8 cellular contexts compared by ENCODE assay signal in genomic region chr2:6865346-6866238, GRCh38. TPM values are rescaled to one million over a fixed set of nuclear protein-coding genes. Genes with fewer than 3 reads are reported as not detected.
DNase-seq lines count a peak whose midpoint lies in the region; ATAC-seq and TF ChIP-seq lines count a peak whose summit lies in the region.

TSS of gene CMPK2 (minus strand) at chr2:6865907. CDS start at chr2:6865696, 211 bp downstream.

- peak within 1 kb of the TSS; percentile 98 for H3K27ac Mint-ChIP-seq in activated naive CD8-positive, alpha-beta T cell

- no peaks in the 10 kb centered on the region for H3K79me2 ChIP-seq in DOHH2 (ENCODE audit: control insufficient read depth, low read length)

- no peaks in the 10 kb centered on the region for H3K27me3 Mint-ChIP-seq in activated naive CD8-positive, alpha-beta T cell

- peaks cover 5% of the 10 kb centered on the region; the same call in 1 of the 2 replicates for H3F3A ChIP-seq in DOHH2 (ENCODE audit: control insufficient read depth, insufficient read depth)

- no peaks in the 10 kb centered on the region for H3K9me2 ChIP-seq in DOHH2 (replicated peaks; ENCODE audit: control insufficient read depth, low read length)

- no peak within 1 kb of the TSS for H3K27ac ChIP-seq in DOHH2 (ENCODE audit: low read depth, low read length)
- H3K27ac ChIP-seq in heart right ventricle, result peak within 1 kb of the TSS; percentile 79 to 99 (median 92)
- H3K27ac ChIP-seq in rectal smooth muscle tissue (ENCODE audit: low read depth, low read length), result peak within 1 kb of the TSS; percentile 73
- H3K27ac ChIP-seq in aorta (ENCODE audit: low read depth in 1 of 2, low read length in 2 of 2), result peak within 1 kb of the TSS in 1 of 2 donors; percentile 7

- peaks cover 22% of the 10 kb centered on the region for H3K36me3 Mint-ChIP-seq in activated naive CD8-positive, alpha-beta T cell

- ATAC-seq in GM21360 (IDR thresholded peaks at IDR 0.05; ENCODE audit: unreplicated experiment) (peak; percentile 77), heart right ventricle (peak; percentile 74 to 88 (median 82)), aorta (ENCODE audit: low FRiP score) (peak; percentile 82)

- peaks cover 3% of the 10 kb centered on the region for H3K9me3 Mint-ChIP-seq in activated naive CD8-positive, alpha-beta T cell (ENCODE audit: low read depth)

- H3K4me2 ChIP-seq in DOHH2 (ENCODE audit: low read length), result peak within 1 kb of the TSS; percentile 86

- 0% methylated on average over 101 to 114 of the region's 114 CpGs for WGBS in heart right ventricle, 2 donors
- WGBS in aorta, 2 donors, result 0 to 1% methylated on average over 93 to 114 of the region's 114 CpGs

- peak within 1 kb of the TSS; percentile 99 for H3K4me3 Mint-ChIP-seq in activated naive CD8-positive, alpha-beta T cell

- TF ChIP-seq CTCF in DOHH2 (IDR thresholded peaks at IDR 0.05; ENCODE audit: low read depth, low read length, poor library complexity, severe bottlenecking) (no peak), heart right ventricle (IDR thresholded peaks at IDR 0.05) (peak in 6 of 9 donors; percentile 13 to 47 (median 34))

- H3K4me3 ChIP-seq in DOHH2 (ENCODE audit: low read length) (peak within 1 kb of the TSS; percentile 81), heart right ventricle (peak within 1 kb of the TSS; percentile 54 to 97 (median 81)), rectal smooth muscle tissue (ENCODE audit: low read length) (peak within 1 kb of the TSS; percentile 89), aorta (ENCODE audit: low read length in 2 of 2) (peak within 1 kb of the TSS; percentile 82 to 93)

- DNase-seq in HT1080 (ENCODE audit: low read depth) (peak; percentile 43), SKM-1 treated with dmso at 0.1 percent for 144 hours (lab: John Stamatoyannopoulos, UW; ENCODE audit: unreplicated experiment) (peak; percentile 63), heart right ventricle (peak; percentile 76 to 81), aorta (peak; percentile 88 to 90)

- H3K27me3 ChIP-seq in DOHH2 (ENCODE audit: control insufficient read depth, low read length) (0 out of 2 replicates have a peak, but pooled peaks cover 2% of the 10 kb centered on the region), heart right ventricle (no peaks in the 10 kb centered on the region), rectal smooth muscle tissue (ENCODE audit: control insufficient read depth, insufficient read depth, low read length) (no peaks in the 10 kb centered on the region), aorta (ENCODE audit: control insufficient read depth in 1 of 2, insufficient read depth in 2 of 2, low read length in 1 of 2) (no peaks in the 10 kb centered on the region)

- H3K9me3 ChIP-seq in DOHH2 (ENCODE audit: control insufficient read depth, insufficient read depth, low read length), result peaks cover 2% of the 10 kb centered on the region; the same call in 1 of the 2 replicates
- peaks cover 0 to 2% (median 0%) of the 10 kb centered on the region in 11 donors for H3K9me3 ChIP-seq in heart right ventricle
- H3K9me3 ChIP-seq in aorta (ENCODE audit: control insufficient read depth, low read length), result no peaks in the 10 kb centered on the region

- H3K4me1 ChIP-seq in DOHH2 (ENCODE audit: control insufficient read depth, low read length), result peaks cover 17% of the 10 kb centered on the region
- peaks cover 0 to 37% (median 33%) of the 10 kb centered on the region in 9 donors for H3K4me1 ChIP-seq in heart right ventricle
- H3K4me1 ChIP-seq in rectal smooth muscle tissue (ENCODE audit: control insufficient read depth, insufficient read depth, low read length), result peaks cover 6% of the 10 kb centered on the region
- H3K4me1 ChIP-seq in aorta (ENCODE audit: control insufficient read depth in 1 of 2, insufficient read depth in 2 of 2, low read length in 2 of 2), result no peaks in the 10 kb centered on the region

- intact Hi-C loops in heart right ventricle (cut with DNase I), result no loop called here
- intact Hi-C loops in aorta (cut with DNase I), result no loop called here

- peaks cover 43% of the 10 kb centered on the region for H3K4me1 Mint-ChIP-seq in activated naive CD8-positive, alpha-beta T cell (ENCODE audit: low read depth)

- no peaks in the 10 kb centered on the region for H4K20me1 ChIP-seq in DOHH2 (ENCODE audit: control insufficient read depth, insufficient read depth, low read depth, low read length)

- H3K36me3 ChIP-seq in DOHH2 (ENCODE audit: control insufficient read depth, low read length) (no peaks in the 10 kb centered on the region), heart right ventricle (peaks cover 0 to 31% (median 7%) of the 10 kb centered on the region in 9 donors), rectal smooth muscle tissue (ENCODE audit: control insufficient read depth, insufficient read depth, low read length) (no peaks in the 10 kb centered on the region), aorta (ENCODE audit: control insufficient read depth in 1 of 2, insufficient read depth in 2 of 2, low read length in 1 of 2) (no peaks in the 10 kb centered on the region)

- H3K9ac ChIP-seq in rectal smooth muscle tissue (ENCODE audit: low read length), result peak within 1 kb of the TSS; percentile 66

RNA-seq across cellular contexts. Expression of gene CMPK2, which starts in this region (rescaled TPM):
- total RNA-seq in HT1080 (2014; rRNA removed; shearing (Covaris generic)), result 2.7 and 6.0 TPM in 2 replicates
- polyA plus RNA-seq in HT1080 (2015; cell fraction: cytosol; rRNA removed), result 2.1 and 2.2 TPM in 2 replicates
- 1.2 and 1.6 TPM in 2 replicates for polyA plus RNA-seq in HT1080 (2015; cell fraction: nucleus; rRNA removed)
- 10 to 100 TPM in 2 of 10 donors, 1 to 10 TPM in 8; 3.9 to 21.4 (median 6.0) TPM for total RNA-seq in heart right ventricle
- 1 to 10 TPM; 2.4 to 2.9 TPM for polyA plus RNA-seq in heart right ventricle
- total RNA-seq in aorta, result 1 to 10 TPM; 3.7 to 5.3 TPM
- polyA plus RNA-seq in aorta, result 1 to 10 TPM; 2.4 to 7.4 TPM
